In the genomic region with DNA sequence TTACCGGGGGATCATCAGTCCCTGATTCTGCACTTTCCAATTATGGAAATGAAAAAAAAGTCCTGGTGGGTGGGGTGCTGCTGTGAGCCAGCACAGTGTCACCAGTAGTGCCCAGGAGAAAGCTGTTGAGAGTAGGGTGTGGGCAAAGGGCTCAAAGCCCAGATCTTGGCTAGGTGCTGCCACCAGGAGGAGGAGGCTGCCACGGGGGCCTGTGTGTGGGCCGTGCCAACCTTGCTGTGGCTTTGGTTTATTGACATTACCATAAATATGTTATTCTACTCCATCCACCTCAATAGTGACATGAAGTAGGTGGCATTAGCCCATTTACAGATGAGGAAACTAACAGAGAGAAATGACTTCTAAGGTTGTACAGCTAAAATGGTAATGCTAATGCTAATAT, we compare ENCODE assay signal across 1 cellular context.
TF ChIP-seq lines count a peak whose summit lies in the region.

No MANE protein-coding gene starts in this region.

TF ChIP-seq in HCT116, 20 proteins besides CTCF, POLR2A, EP300 and RAD21:
- TF ChIP-seq, protein P1, sequence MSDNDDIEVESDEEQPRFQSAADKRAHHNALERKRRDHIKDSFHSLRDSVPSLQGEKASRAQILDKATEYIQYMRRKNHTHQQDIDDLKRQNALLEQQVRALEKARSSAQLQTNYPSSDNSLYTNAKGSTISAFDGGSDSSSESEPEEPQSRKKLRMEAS (IDR thresholded peaks at IDR 0.05) = no peak
- TF ChIP-seq, protein P2, sequence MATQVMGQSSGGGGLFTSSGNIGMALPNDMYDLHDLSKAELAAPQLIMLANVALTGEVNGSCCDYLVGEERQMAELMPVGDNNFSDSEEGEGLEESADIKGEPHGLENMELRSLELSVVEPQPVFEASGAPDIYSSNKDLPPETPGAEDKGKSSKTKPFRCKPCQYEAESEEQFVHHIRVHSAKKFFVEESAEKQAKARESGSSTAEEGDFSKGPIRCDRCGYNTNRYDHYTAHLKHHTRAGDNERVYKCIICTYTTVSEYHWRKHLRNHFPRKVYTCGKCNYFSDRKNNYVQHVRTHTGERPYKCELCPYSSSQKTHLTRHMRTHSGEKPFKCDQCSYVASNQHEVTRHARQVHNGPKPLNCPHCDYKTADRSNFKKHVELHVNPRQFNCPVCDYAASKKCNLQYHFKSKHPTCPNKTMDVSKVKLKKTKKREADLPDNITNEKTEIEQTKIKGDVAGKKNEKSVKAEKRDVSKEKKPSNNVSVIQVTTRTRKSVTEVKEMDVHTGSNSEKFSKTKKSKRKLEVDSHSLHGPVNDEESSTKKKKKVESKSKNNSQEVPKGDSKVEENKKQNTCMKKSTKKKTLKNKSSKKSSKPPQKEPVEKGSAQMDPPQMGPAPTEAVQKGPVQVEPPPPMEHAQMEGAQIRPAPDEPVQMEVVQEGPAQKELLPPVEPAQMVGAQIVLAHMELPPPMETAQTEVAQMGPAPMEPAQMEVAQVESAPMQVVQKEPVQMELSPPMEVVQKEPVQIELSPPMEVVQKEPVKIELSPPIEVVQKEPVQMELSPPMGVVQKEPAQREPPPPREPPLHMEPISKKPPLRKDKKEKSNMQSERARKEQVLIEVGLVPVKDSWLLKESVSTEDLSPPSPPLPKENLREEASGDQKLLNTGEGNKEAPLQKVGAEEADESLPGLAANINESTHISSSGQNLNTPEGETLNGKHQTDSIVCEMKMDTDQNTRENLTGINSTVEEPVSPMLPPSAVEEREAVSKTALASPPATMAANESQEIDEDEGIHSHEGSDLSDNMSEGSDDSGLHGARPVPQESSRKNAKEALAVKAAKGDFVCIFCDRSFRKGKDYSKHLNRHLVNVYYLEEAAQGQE (IDR thresholded peaks at IDR 0.05; ENCODE audit: low read depth) = no peak
- TF ChIP-seq POLR2AphosphoS5 (IDR thresholded peaks at IDR 0.05; ENCODE audit: low read depth, low read length) (no peak), EZH2 (IDR thresholded peaks at IDR 0.05) (no peak), SRF (IDR thresholded peaks at IDR 0.05; ENCODE audit: low read depth) (no peak)
- TF ChIP-seq, protein P3, sequence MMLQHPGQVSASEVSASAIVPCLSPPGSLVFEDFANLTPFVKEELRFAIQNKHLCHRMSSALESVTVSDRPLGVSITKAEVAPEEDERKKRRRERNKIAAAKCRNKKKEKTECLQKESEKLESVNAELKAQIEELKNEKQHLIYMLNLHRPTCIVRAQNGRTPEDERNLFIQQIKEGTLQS (IDR thresholded peaks at IDR 0.05) = no peak
